In genomic region chr18:34048423-34048822, GRCh38 we compare ENCODE assay signal across 31 cellular contexts.
DNase-seq lines count a peak whose midpoint lies in the region; TF ChIP-seq lines count a peak whose summit lies in the region.
"Had no signal": no experiment of that assay in that cellular context is flagged by ENCODE, and none has a peak within 500 bp of the region (broad histone marks: within the 10 kb centered on the region; RNA-seq: fewer than 3 reads in every experiment).

No MANE protein-coding gene starts in this region.

- H3K27ac Mint-ChIP-seq in brain = peak overlapping the region; percentile 59 to 98 (median 77)
- H3K27ac Mint-ChIP-seq: activated naive CD8-positive, alpha-beta T cell; CD8-positive, alpha-beta T cell; naive thymus-derived CD8-positive, alpha-beta T cell; stimulated activated naive B cell treated with anti-CD40 and anti-IgM and Interleukin-4, amounts not matched to agents 10 μg/mL and 1 μg/mL and 100 μg/mL, for 72 hours; type B pancreatic cell had no signal

- H3K4me1 ChIP-seq in ovary (ENCODE audit: insufficient read depth) = no peaks in the 10 kb centered on the region
- H3K4me1 ChIP-seq: BE2C, breast epithelium, HAP-1, pancreas had no signal

- no peak for TF ChIP-seq CTCF in brain (conservative IDR thresholded peaks at IDR 0.05)
- TF ChIP-seq CTCF in ovary (IDR thresholded peaks at IDR 0.05) = no peak

- no peaks in the 10 kb centered on the region for H3K36me3 Mint-ChIP-seq in brain
- H3K36me3 Mint-ChIP-seq: activated naive CD8-positive, alpha-beta T cell; CD8-positive, alpha-beta T cell; naive thymus-derived CD8-positive, alpha-beta T cell; stimulated activated naive B cell treated with anti-CD40 and anti-IgM and Interleukin-4, amounts not matched to agents 10 μg/mL and 1 μg/mL and 100 μg/mL, for 72 hours; type B pancreatic cell had no signal

- TF ChIP-seq POLR2A in ovary (IDR thresholded peaks at IDR 0.05) = no peak

- H3K36me3 ChIP-seq in ovary = no peaks in the 10 kb centered on the region
- H3K36me3 ChIP-seq: BE2C, breast epithelium, HAP-1, pancreas had no signal

- no peak overlapping the region for H3K27ac ChIP-seq in ovary
- H3K27ac ChIP-seq: breast epithelium, pancreas, skin epidermis had no signal

- no peaks in the 10 kb centered on the region for H3K27me3 Mint-ChIP-seq in brain
- H3K27me3 Mint-ChIP-seq: activated naive CD8-positive, alpha-beta T cell; naive thymus-derived CD8-positive, alpha-beta T cell; stimulated activated naive B cell treated with anti-CD40 and anti-IgM and Interleukin-4, amounts not matched to agents 10 μg/mL and 1 μg/mL and 100 μg/mL, for 72 hours; type B pancreatic cell had no signal

- no peak overlapping the region for H3K4me3 ChIP-seq in ovary
- H3K4me3 ChIP-seq: breast epithelium, HAP-1, lung, pancreas, skin epidermis had no signal

- 74 to 82% (median 79%) methylated on average over 3 of the region's 3 CpGs for WGBS in ovary, 3 donors

- H3K27me3 ChIP-seq in ovary = no peaks in the 10 kb centered on the region
- H3K27me3 ChIP-seq: BE2C, breast epithelium, pancreas had no signal

- DNase-seq in NCI-H524 (lab: John Stamatoyannopoulos, UW) (peak; percentile 39 to 70), NCI-H524 treated with DMSO at 0.1 percent for 48 hours (lab: John Stamatoyannopoulos, UW) (no peak), NCI-H146 (lab: John Stamatoyannopoulos, UW) (peak; percentile 42), occipital lobe (lab: John Stamatoyannopoulos, UW) (peak; percentile 6), D341Med (ENCODE audit: low spot score) (no peak), ovary (no peak), SIG-M5 treated with dmso at 0.1 percent for 504 hours (lab: John Stamatoyannopoulos, UW; ENCODE audit: unreplicated experiment) (no peak)
- DNase-seq: ACHN; activated CD4-positive, alpha-beta T cell treated with anti-CD3 and anti-CD28 coated beads for 4 hours; activated CD8-positive, alpha-beta memory T cell treated with anti-CD3 and anti-CD28 coated beads for 24 hours; activated effector memory CD4-positive, alpha-beta T cell treated with Interleukin-2 at 50 U/mL for 16 hours; activated T-cell treated with anti-CD3 and anti-CD28 coated beads for 4 hours; BE2C; CD8-positive, alpha-beta T cell; DMS79; effector CD8-positive, alpha-beta T cell; GDM1; naive thymus-derived CD8-positive, alpha-beta T cell; NCI-H187 treated with DMSO at 0.1 percent for 48 hours; NCI-H446 treated with DMSO at 0.1 percent for 48 hours; pancreas; stimulated activated naive B cell treated with anti-CD40 and anti-IgM and Interleukin-4, amounts not matched to agents 10 μg/mL and 1 μg/mL and 100 μg/mL, for 72 hours; substantia nigra; T-helper 9 cell had no signal

- peak overlapping the region; percentile 30 to 83 (median 71) for H3K4me3 Mint-ChIP-seq in brain
- H3K4me3 Mint-ChIP-seq: activated naive CD8-positive, alpha-beta T cell; CD8-positive, alpha-beta T cell; naive thymus-derived CD8-positive, alpha-beta T cell; stimulated activated naive B cell treated with anti-CD40 and anti-IgM and Interleukin-4, amounts not matched to agents 10 μg/mL and 1 μg/mL and 100 μg/mL, for 72 hours; type B pancreatic cell had no signal

- intact Hi-C loops in ovary (cut with DNase I) = no loop called here

- H3K9me3 Mint-ChIP-seq in brain = peaks cover 0 to 4% (median 0%) of the 10 kb centered on the region in 5 experiments
- H3K9me3 Mint-ChIP-seq: stimulated activated naive B cell treated with anti-CD40 and anti-IgM and Interleukin-4, amounts not matched to agents 10 μg/mL and 1 μg/mL and 100 μg/mL, for 72 hours; type B pancreatic cell had no signal

- no peak for TF ChIP-seq EP300 in ovary (IDR thresholded peaks at IDR 0.05)

- peaks cover 51% of the 10 kb centered on the region for H3K4me1 Mint-ChIP-seq in brain
- H3K4me1 Mint-ChIP-seq: naive thymus-derived CD8-positive, alpha-beta T cell; stimulated activated naive B cell treated with anti-CD40 and anti-IgM and Interleukin-4, amounts not matched to agents 10 μg/mL and 1 μg/mL and 100 μg/mL, for 72 hours had no signal

- H3K9me3 ChIP-seq in ovary = no peaks in the 10 kb centered on the region
- H3K9me3 ChIP-seq: BE2C, breast epithelium, HAP-1, pancreas had no signal

Comparison
In these comparisons a context has a peak if more than half of its experiments do, and no peak if none do; other contexts are left out.
1. DNase-seq: peak in NCI-H524 (2 of 2), NCI-H146 (single experiment) and occipital lobe (single experiment); none in NCI-H524 treated with DMSO at 0.1 percent for 48 hours (single experiment), D341Med (single experiment), ovary (0 of 5) and SIG-M5 treated with dmso at 0.1 percent for 504 hours (single experiment).